10 cellular contexts compared by ENCODE assay signal in the genomic region with DNA sequence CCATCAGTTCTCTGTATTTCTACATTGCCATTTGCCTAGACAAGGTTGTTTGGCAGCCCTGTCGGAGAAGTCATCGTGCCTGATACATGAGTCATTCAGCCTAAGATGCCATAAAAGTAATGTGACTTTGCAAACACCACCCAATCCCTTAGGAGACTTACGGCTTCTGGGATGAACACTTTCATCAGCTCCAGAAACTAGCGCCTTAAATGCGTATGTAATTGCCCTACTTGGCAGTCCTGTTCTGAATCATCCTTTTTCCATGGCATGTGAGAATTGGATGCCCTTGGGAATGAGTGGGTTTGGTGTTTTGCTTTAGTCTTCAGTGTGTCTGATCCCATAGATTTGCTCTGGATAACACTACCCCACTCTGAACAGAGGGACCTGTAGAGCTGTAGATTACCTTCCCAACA.
A peak's percentile ranks its signal among the peaks of the same experiment; 100 is the strongest.
DNase-seq lines count a peak whose midpoint lies in the region; FAIRE-seq and TF ChIP-seq lines count a peak whose summit lies in the region.
"Had no signal": no experiment of that assay in that cellular context is flagged by ENCODE, and none has a peak within 500 bp of the region (broad histone marks: within the 10 kb centered on the region; RNA-seq: fewer than 3 reads in every experiment).

No MANE protein-coding gene starts in this region.

- H3K9me3 ChIP-seq in astrocyte (ENCODE audit: insufficient read depth, low read depth, low read length) (no peaks in the 10 kb centered on the region), right atrium auricular region (no peaks in the 10 kb centered on the region)
- H3K9me3 ChIP-seq: pancreas had no signal

- H3K27ac ChIP-seq in astrocyte (ENCODE audit: low read depth, low read length) (peak overlapping the region; percentile 75), right atrium auricular region (peak overlapping the region; percentile 77 to 84), skin epidermis (peak overlapping the region in 14 of 21 experiments; percentile 8 to 90 (median 66))
- H3K27ac ChIP-seq: epithelial cell of prostate had no signal

- H3K36me3 Mint-ChIP-seq in astrocyte (ENCODE audit: low read depth, unreplicated experiment) (peaks cover 5% of the 10 kb centered on the region), progenitor cell of endocrine pancreas (ENCODE audit: insufficient read depth) (peaks cover 11% of the 10 kb centered on the region)

- peak; percentile 98 for FAIRE-seq in astrocyte (lab: Jason Lieb, UNC)
- FAIRE-seq: pancreas had no signal

- H3K4me1 ChIP-seq in astrocyte (ENCODE audit: insufficient read depth, low read length) (peaks cover 24% of the 10 kb centered on the region), right atrium auricular region (peaks cover 0 to 56% of the 10 kb centered on the region in 2 donors)
- H3K4me1 ChIP-seq: pancreas had no signal

- peak overlapping the region; percentile 42 for H3K9ac ChIP-seq in astrocyte (ENCODE audit: low read length)

- no peaks in the 10 kb centered on the region for H3K36me3 ChIP-seq in astrocyte (ENCODE audit: insufficient read depth, low read length)
- H3K36me3 ChIP-seq in right atrium auricular region = no peaks in the 10 kb centered on the region
- H3K36me3 ChIP-seq: pancreas had no signal

- H3K4me3 Mint-ChIP-seq in astrocyte (ENCODE audit: unreplicated experiment) (no peak overlapping the region), progenitor cell of endocrine pancreas (ENCODE audit: low read depth) (no peak overlapping the region)

- no peaks in the 10 kb centered on the region for H3K27me3 ChIP-seq in astrocyte (ENCODE audit: insufficient read depth, low read length)
- no peaks in the 10 kb centered on the region for H3K27me3 ChIP-seq in right atrium auricular region
- H3K27me3 ChIP-seq: pancreas had no signal

- H3K4me3 ChIP-seq in astrocyte (ENCODE audit: insufficient read depth, low read depth, low read length) = no peak overlapping the region
- no peak overlapping the region for H3K4me3 ChIP-seq in right atrium auricular region
- H3K4me3 ChIP-seq in skin epidermis = no peak overlapping the region
- H3K4me3 ChIP-seq: pancreas had no signal

- no peaks in the 10 kb centered on the region for H4K20me1 ChIP-seq in astrocyte (ENCODE audit: insufficient read depth, low read length)

- H2AFZ ChIP-seq in astrocyte (ENCODE audit: low read depth, low read length) = peak overlapping the region; percentile 19

- H3K4me1 Mint-ChIP-seq in astrocyte (ENCODE audit: low read depth, unreplicated experiment) (peaks cover 17% of the 10 kb centered on the region), progenitor cell of endocrine pancreas (ENCODE audit: low read depth) (no peaks in the 10 kb centered on the region)

- H3K79me2 ChIP-seq in astrocyte (ENCODE audit: insufficient read depth, low read length) = no peaks in the 10 kb centered on the region

- no peak for TF ChIP-seq CTCF in astrocyte (IDR thresholded peaks at IDR 0.05; ENCODE audit: insufficient read depth, low read depth, low read length)
- TF ChIP-seq CTCF in right atrium auricular region (IDR thresholded peaks at IDR 0.05) = no peak
- TF ChIP-seq CTCF in progenitor cell of endocrine pancreas (IDR thresholded peaks at IDR 0.05; ENCODE audit: unreplicated experiment) = no peak

- H3K4me2 ChIP-seq in astrocyte (ENCODE audit: low read length) = peak overlapping the region; percentile 60

- DNase-seq in H4 (ENCODE audit: low spot score) = peak; percentile 92
- DNase-seq in astrocyte (ENCODE audit: low read depth) = peak; percentile 98
- peak; percentile 82 for DNase-seq in right atrium auricular region (ENCODE audit: low spot score)
- DNase-seq in iPS-NIHi7 (ENCODE audit: extremely low spot score) = no peak
- DNase-seq in progenitor cell of endocrine pancreas (ENCODE audit: low spot score, unreplicated experiment) = no peak
- no peak for DNase-seq in NCI-H1436 treated with DMSO at 0.1 percent for 48 hours (lab: John Stamatoyannopoulos, UW)
- no peak for DNase-seq in activated CD4-positive, alpha-beta T cell treated with anti-CD3 and anti-CD28 coated beads, Interleukin-2, amount 50 U/mL, for 48 hours
- DNase-seq: pancreas had no signal

- H3K9me3 Mint-ChIP-seq in astrocyte (ENCODE audit: unreplicated experiment) = no peaks in the 10 kb centered on the region
- peaks cover 5% of the 10 kb centered on the region for H3K9me3 Mint-ChIP-seq in progenitor cell of endocrine pancreas (ENCODE audit: low read depth)

- H3K27ac Mint-ChIP-seq in astrocyte (ENCODE audit: unreplicated experiment) (peak overlapping the region; percentile 4), progenitor cell of endocrine pancreas (no peak overlapping the region)

- H3K27me3 Mint-ChIP-seq in astrocyte (ENCODE audit: low read depth, unreplicated experiment) (no peaks in the 10 kb centered on the region), progenitor cell of endocrine pancreas (no peaks in the 10 kb centered on the region)

Comparison
In these comparisons a context has a peak if more than half of its experiments do, and no peak if none do; other contexts are left out.
1. DNase-seq: peak in H4 (single experiment), astrocyte (single experiment) and right atrium auricular region (single experiment); none in iPS-NIHi7 (single experiment), progenitor cell of endocrine pancreas (single experiment), NCI-H1436 treated with DMSO at 0.1 percent for 48 hours (single experiment) and activated CD4-positive, alpha-beta T cell treated with anti-CD3 and anti-CD28 coated beads, Interleukin-2, amount 50 U/mL, for 48 hours (0 of 2).
2. Peak in every context shown above with its lines, with median percentiles within 50 percentile points of each other: H3K27ac ChIP-seq.